Comparison of ENCODE assay signal across 29 cellular contexts in the genomic region with DNA sequence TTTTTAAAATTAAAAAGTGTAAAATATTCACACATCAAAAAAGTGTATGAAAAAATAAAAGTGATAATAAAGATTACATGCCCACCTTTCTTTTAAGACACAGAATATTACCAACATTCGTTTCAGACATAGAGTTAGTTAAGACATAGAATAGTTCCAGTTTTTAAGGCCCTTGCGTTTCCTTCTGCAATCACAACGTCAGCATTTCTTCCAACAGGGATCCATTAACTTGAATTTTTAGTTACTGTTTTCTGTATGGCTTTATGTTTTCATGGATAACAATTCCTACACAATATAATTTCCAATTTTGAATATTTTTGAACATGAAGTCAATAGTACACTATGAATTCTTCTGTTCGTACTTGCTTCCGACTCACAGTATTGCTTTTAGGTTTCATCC.
"Had no signal": no experiment of that assay in that cellular context is flagged by ENCODE, and none has a peak within 500 bp of the region (broad histone marks: within the 10 kb centered on the region; RNA-seq: fewer than 3 reads in every experiment).

No MANE protein-coding gene starts in this region.

- H3K4me3 Mint-ChIP-seq: dendritic cell treated with granulocyte-macrophage colony-stimulating factor and Interleukin-4, amounts not matched to agents 40 ng/mL and 50 ng/mL, for 4 days; effector memory CD8-positive, alpha-beta T cell; endodermal cell had no signal

- H3K9me3 ChIP-seq: colonic mucosa, esophagus muscularis mucosa, esophagus squamous epithelium, gastrocnemius medialis, gastroesophageal sphincter, heart left ventricle had no signal

- DNase-seq: colonic mucosa; cortex of kidney; dermis blood vessel endothelial cell; dorsolateral prefrontal cortex; effector CD4-positive, alpha-beta T cell; effector CD8-positive, alpha-beta T cell; effector memory CD4-positive, alpha-beta T cell; effector memory CD8-positive, alpha-beta T cell; endodermal cell; erythroblast; esophagus squamous epithelium; foreskin fibroblast; foreskin keratinocyte; foreskin melanocyte; gastrocnemius medialis; glutamatergic neuron; head of caudate nucleus; heart left ventricle; heart right ventricle had no signal

- H3K36me3 ChIP-seq: colonic mucosa, esophagus muscularis mucosa, esophagus squamous epithelium, gastrocnemius medialis, gastroesophageal sphincter, heart left ventricle, heart right ventricle had no signal

- H3K27me3 ChIP-seq: colonic mucosa, dorsolateral prefrontal cortex, esophagus muscularis mucosa, esophagus squamous epithelium, foreskin keratinocyte, gastrocnemius medialis, gastroesophageal sphincter, heart left ventricle, heart right ventricle, hepatocyte had no signal

- H3K4me2 ChIP-seq: hepatocyte had no signal

- H3K4me1 Mint-ChIP-seq: endodermal cell had no signal

- H3K4me1 ChIP-seq: colonic mucosa, esophagus muscularis mucosa, foreskin keratinocyte, gastrocnemius medialis, gastroesophageal sphincter, heart left ventricle, heart right ventricle had no signal

- H3K27ac Mint-ChIP-seq: dendritic cell treated with granulocyte-macrophage colony-stimulating factor and Interleukin-4, amounts not matched to agents 40 ng/mL and 50 ng/mL, for 4 days; effector memory CD8-positive, alpha-beta T cell; endodermal cell had no signal

- FAIRE-seq: endometrium, endothelial cell of umbilical vein, frontal cortex had no signal

- H2AFZ ChIP-seq: hepatocyte had no signal

- H3K4me3 ChIP-seq: colonic mucosa, coronary artery, dorsolateral prefrontal cortex, esophagus muscularis mucosa, esophagus squamous epithelium, gastrocnemius medialis, gastroesophageal sphincter, heart left ventricle, heart right ventricle, hepatocyte had no signal

- H3K9me3 Mint-ChIP-seq: endodermal cell had no signal

- H3K27me3 Mint-ChIP-seq: dendritic cell treated with granulocyte-macrophage colony-stimulating factor and Interleukin-4, amounts not matched to agents 40 ng/mL and 50 ng/mL, for 4 days; effector memory CD8-positive, alpha-beta T cell had no signal

- H3K79me2 ChIP-seq: hepatocyte had no signal

- H3K27ac ChIP-seq: colonic mucosa, coronary artery, epithelial cell of prostate, esophagus muscularis mucosa, esophagus squamous epithelium, foreskin keratinocyte, gastrocnemius medialis, gastroesophageal sphincter, heart left ventricle, heart right ventricle, hepatocyte had no signal

- ATAC-seq: effector memory CD8-positive, alpha-beta T cell; esophagus mucosa; foreskin keratinocyte; gastrocnemius medialis; gastroesophageal sphincter; heart left ventricle; heart right ventricle had no signal
